In genomic region chr2:110054521-110055407, GRCh38 we compare ENCODE assay signal across 8 cellular contexts.
A peak's percentile ranks its signal among the peaks of the same experiment; 100 is the strongest.
DNase-seq lines count a peak whose midpoint lies in the region; ATAC-seq and TF ChIP-seq lines count a peak whose summit lies in the region.
"Not testable (repeated sequence)": the region's sequence is repeated elsewhere in the genome, so short reads cannot be mapped to it uniquely, and the experiment has no call there.

No MANE protein-coding gene starts in this region.

- not testable (repeated sequence) for H3K9me3 ChIP-seq in neural progenitor cell (ENCODE audit: low read depth); spleen

- H3K4me2 ChIP-seq in neural progenitor cell: not testable (repeated sequence)

- not testable (repeated sequence) for H3K9me3 Mint-ChIP-seq in neural progenitor cell

- H3K4me3 Mint-ChIP-seq in neural progenitor cell: peak overlapping the region; percentile 41

- not testable (repeated sequence) for H3K4me1 ChIP-seq in neural progenitor cell, spleen

- not testable (repeated sequence) for H3K27ac ChIP-seq in neural progenitor cell, spleen

- H3K27ac Mint-ChIP-seq in neural progenitor cell: peak overlapping the region; percentile 93

- not testable (repeated sequence) for H4K20me1 ChIP-seq in neural progenitor cell (ENCODE audit: low read depth)

- 61 to 88% (median 80%) methylated on average over 2 to 3 of the region's 11 CpGs for WGBS in spleen, 5 donors

- intact Hi-C loops in Right ventricle myocardium inferior (cut with DNase I); spleen (cut with DNase I; ENCODE audit: low total_unique reads): not testable (repeated sequence)

- not testable (repeated sequence) for H3K9ac ChIP-seq in neural progenitor cell

- POLR2A ChIA-PET in AG04449 (lab: Yijun Ruan, JAX): not testable (repeated sequence)

- peak; percentile 90 for ATAC-seq in Right ventricle myocardium inferior

- H3K79me2 ChIP-seq in neural progenitor cell (ENCODE audit: low read depth): not testable (repeated sequence)

- not testable (repeated sequence) for H3F3A ChIP-seq in neural progenitor cell (ENCODE audit: low read depth)

- not testable (repeated sequence) for H3K36me3 ChIP-seq in neural progenitor cell, spleen

- DNase-seq in AG04449 (ENCODE audit: low read depth, low spot score): peak; percentile 0
- peak; percentile 21 for DNase-seq in HT-29 (ENCODE audit: low spot score)
- DNase-seq in activated effector memory CD4-positive, alpha-beta T cell treated with anti-CD3 and anti-CD28 coated beads, Interleukin-2, amount 50 U/mL, for 16 hours: peak; percentile 52
- peak; percentile 42 for DNase-seq in dermis blood vessel endothelial cell
- peak; percentile 64 for DNase-seq in Right ventricle myocardium inferior (ENCODE audit: missing footprints)
- peak; percentile 74 for DNase-seq in left kidney (ENCODE audit: low read depth, low spot score)
- peak; percentile 13 for DNase-seq in neural progenitor cell (ENCODE audit: low spot score)
- DNase-seq in spleen: peak; percentile 34

- not testable (repeated sequence) for TF ChIP-seq CTCF in AG04449 (IDR thresholded peaks at IDR 0.05; ENCODE audit: insufficient read depth, low read length, missing control alignments); neural progenitor cell (IDR thresholded peaks at IDR 0.05); spleen (IDR thresholded peaks at IDR 0.05 in 8 of 11, conservative IDR thresholded peaks at IDR 0.05 in 3 of 11)

- not testable (repeated sequence) for H3K4me3 ChIP-seq in AG04449 (ENCODE audit: low read depth, low read length); neural progenitor cell; spleen

- H3K4me1 Mint-ChIP-seq in neural progenitor cell: not testable (repeated sequence)

- H2AFZ ChIP-seq in neural progenitor cell (replicated peaks): peak overlapping the region; percentile 30

- CTCF ChIA-PET in AG04449 (lab: Yijun Ruan, JAX): not testable (repeated sequence)

- H3K27me3 Mint-ChIP-seq in neural progenitor cell (ENCODE audit: insufficient read depth, low read depth): not testable (repeated sequence)

- not testable (repeated sequence) for TF ChIP-seq POLR2A in spleen (IDR thresholded peaks at IDR 0.05)

- H3K36me3 Mint-ChIP-seq in neural progenitor cell: not testable (repeated sequence)

- H3K27me3 ChIP-seq in neural progenitor cell; spleen (replicated peaks in 1 of 7): not testable (repeated sequence)

Comparison
In these comparisons a context has a peak if more than half of its experiments do, and no peak if none do; other contexts are left out.
1. DNase-seq: peak in every context shown above with its lines; median percentile 74 in left kidney; 64 in Right ventricle myocardium inferior; 52 in activated effector memory CD4-positive, alpha-beta T cell treated with anti-CD3 and anti-CD28 coated beads, Interleukin-2, amount 50 U/mL, for 16 hours; 42 in dermis blood vessel endothelial cell; 34 in spleen; 21 in HT-29; 13 in neural progenitor cell; 0 in AG04449.